14 cellular contexts compared by ENCODE assay signal in the genomic region with DNA sequence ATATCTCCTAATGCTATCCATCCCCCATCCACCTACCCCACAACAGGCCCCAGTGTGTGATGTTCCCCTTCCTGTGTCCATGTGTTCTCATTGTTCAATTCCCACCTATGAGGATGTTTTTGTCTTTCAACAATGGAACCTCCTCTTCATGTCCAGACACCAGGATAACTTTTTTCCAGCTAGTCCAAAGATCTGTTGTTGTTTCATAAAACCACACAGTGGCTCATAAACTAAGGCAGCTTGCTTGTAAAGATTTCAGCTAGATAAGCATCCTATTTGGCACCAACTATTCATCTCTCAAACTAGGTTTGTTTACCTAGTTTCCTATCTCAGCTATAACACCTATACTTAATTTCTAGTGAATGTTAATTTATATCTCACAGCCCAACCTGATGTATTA.
"Had no signal": no experiment of that assay in that cellular context is flagged by ENCODE, and none has a peak within 500 bp of the region (broad histone marks: within the 10 kb centered on the region; RNA-seq: fewer than 3 reads in every experiment).

No MANE protein-coding gene starts in this region.

- H3K27me3 ChIP-seq: esophagus muscularis mucosa, right atrium auricular region, vagina had no signal

- H3K4me3 Mint-ChIP-seq: activated naive CD4-positive, alpha-beta T cell treated with anti-CD3 and anti-CD28 coated beads, Interleukin-2, amount 50 U/mL, for 24 hours; brain; dendritic cell treated with granulocyte-macrophage colony-stimulating factor and Interleukin-4, amounts not matched to agents 40 ng/mL and 50 ng/mL, for 4 days; endodermal cell; natural killer cell treated with Interleukin-12 subunit alpha and Interleukin-12 subunit beta and Interleukin-15 and Interleukin-18, amount 100 ng/mL, for 72 hours had no signal

- H3K4me1 ChIP-seq: esophagus muscularis mucosa, right atrium auricular region, vagina had no signal

- H3K36me3 Mint-ChIP-seq: activated naive CD4-positive, alpha-beta T cell treated with anti-CD3 and anti-CD28 coated beads, Interleukin-2, amount 50 U/mL, for 24 hours; brain had no signal

- H3K27me3 Mint-ChIP-seq: activated naive CD4-positive, alpha-beta T cell treated with anti-CD3 and anti-CD28 coated beads, Interleukin-2, amount 50 U/mL, for 24 hours; brain; dendritic cell treated with granulocyte-macrophage colony-stimulating factor and Interleukin-4, amounts not matched to agents 40 ng/mL and 50 ng/mL, for 4 days; natural killer cell treated with Interleukin-12 subunit alpha and Interleukin-12 subunit beta and Interleukin-15 and Interleukin-18, amount 100 ng/mL, for 72 hours had no signal

- H3K27ac Mint-ChIP-seq: activated naive CD4-positive, alpha-beta T cell treated with anti-CD3 and anti-CD28 coated beads, Interleukin-2, amount 50 U/mL, for 24 hours; activated T-helper 2 cell treated with anti-CD3 and anti-CD28 coated beads, Interferon-gamma antibody, Interleukin-2, Interleukin-4, amounts not matched to agents 10 μg/mL and 5 μg/mL and 100 μg/mL, durations not matched to agents 14 hours and 24 hours and 36 hours; brain; dendritic cell treated with granulocyte-macrophage colony-stimulating factor and Interleukin-4, amounts not matched to agents 40 ng/mL and 50 ng/mL, for 4 days; endodermal cell; natural killer cell treated with Interleukin-12 subunit alpha and Interleukin-12 subunit beta and Interleukin-15 and Interleukin-18, amount 100 ng/mL, for 72 hours had no signal

- H3K4me3 ChIP-seq: esophagus muscularis mucosa, right atrium auricular region, vagina had no signal

- H3K27ac ChIP-seq: esophagus muscularis mucosa, right atrium auricular region, vagina had no signal

- H3K9me3 ChIP-seq: esophagus muscularis mucosa, vagina had no signal

- H3K36me3 ChIP-seq: esophagus muscularis mucosa, right atrium auricular region, vagina had no signal

- ATAC-seq: left colon; natural killer cell treated with Interleukin-12 subunit alpha and Interleukin-12 subunit beta and Interleukin-15 and Interleukin-18, amount 100 ng/mL, for 72 hours had no signal

- DNase-seq: activated CD4-positive, alpha-beta T cell treated with anti-CD3 and anti-CD28 coated beads for 48 hours; endodermal cell; left colon; nucleus accumbens; small intestine; T1000 had no signal

- H3K4me1 Mint-ChIP-seq: activated naive CD4-positive, alpha-beta T cell treated with anti-CD3 and anti-CD28 coated beads, Interleukin-2, amount 50 U/mL, for 24 hours; endodermal cell had no signal
